Comparison of ENCODE assay signal across 7 cellular contexts in the genomic region with DNA sequence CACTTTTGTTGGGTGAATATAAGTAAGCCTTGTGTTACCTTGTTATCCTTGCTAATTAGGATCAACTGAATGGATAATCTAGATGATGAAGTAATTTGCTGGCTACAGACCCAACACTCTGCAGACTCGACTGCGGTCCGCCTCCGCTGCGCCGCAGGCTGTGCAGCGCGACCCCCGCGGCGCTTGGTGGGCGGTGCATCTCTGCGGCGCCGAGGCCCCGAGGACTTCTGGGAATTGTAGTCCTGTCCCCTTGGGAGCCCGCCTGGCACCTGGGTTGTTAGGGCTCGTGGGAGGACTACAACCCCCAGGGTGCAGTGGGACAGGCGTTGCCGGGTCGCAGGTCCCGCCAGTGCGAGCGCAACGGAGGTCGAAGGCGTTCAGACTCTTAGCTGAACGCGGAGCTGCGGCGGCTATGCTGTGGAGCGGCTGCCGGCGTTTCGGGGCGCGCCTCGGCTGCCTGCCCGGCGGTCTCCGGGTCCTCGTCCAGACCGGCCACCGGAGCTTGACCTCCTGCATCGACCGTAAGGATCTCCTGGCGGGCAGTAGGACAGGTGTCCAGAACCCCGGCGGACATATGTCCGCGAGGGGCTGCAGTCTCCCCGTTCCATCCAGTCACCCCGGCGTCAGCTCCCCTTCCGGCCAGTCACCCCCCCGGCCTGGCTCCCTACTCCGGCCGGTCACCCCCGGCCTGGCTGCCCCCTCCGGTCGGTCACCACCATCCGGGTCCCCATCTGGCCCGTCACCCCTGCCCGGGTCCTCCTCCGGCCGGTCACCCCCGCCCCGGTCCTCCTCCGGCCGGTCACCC.
A peak's percentile ranks its signal among the peaks of the same experiment; 100 is the strongest.
DNase-seq lines count a peak whose midpoint lies in the region; ATAC-seq, FAIRE-seq and TF ChIP-seq lines count a peak whose summit lies in the region.

A gene (plus strand): TSS at position 380 of the 805 bp plus-strand sequence. CDS start 33 bp downstream, at position 413.
A gene (minus strand): TSS at position 164 of the 805 bp plus-strand sequence. CDS start 470 bp downstream, outside the sequence.

- in situ Hi-C loops in astrocyte of the cerebellum (cut with HindIII; ENCODE audit: low sequenced_read_pairs), result no loop called here

- DNase-seq in GM18507 (ENCODE audit: extremely low spot score, insufficient read length, low read depth), result peak; percentile 98
- peak; percentile 89 for DNase-seq in NCI-H2029 treated with DMSO at 0.1 percent for 48 hours (lab: John Stamatoyannopoulos, UW)
- peak; percentile 92 for DNase-seq in T-helper 9 cell
- peak; percentile 91 for DNase-seq in astrocyte of the cerebellum (ENCODE audit: low read depth)
- DNase-seq in hepatic stellate cell (ENCODE audit: low spot score), result peak; percentile 97
- DNase-seq in retina, result peak; percentile 98

- peak; percentile 99 for ATAC-seq in HG02981 (IDR thresholded peaks at IDR 0.05; ENCODE audit: unreplicated experiment)

- H3K4me3 ChIP-seq in astrocyte of the cerebellum (ENCODE audit: low read depth, low read length), result peak within 1 kb of the TSS; percentile 90

- no peak for TF ChIP-seq CTCF in astrocyte of the cerebellum (IDR thresholded peaks at IDR 0.05; ENCODE audit: low read depth, low read length, missing control alignments)

- peak; percentile 96 for FAIRE-seq in GM18507 (lab: Jason Lieb, UNC)

Comparison
In these comparisons a context has a peak if more than half of its experiments do, and no peak if none do; other contexts are left out.
1. Peak in every context shown above with its lines: DNase-seq, ATAC-seq and H3K4me3 ChIP-seq.